In the genomic region with DNA sequence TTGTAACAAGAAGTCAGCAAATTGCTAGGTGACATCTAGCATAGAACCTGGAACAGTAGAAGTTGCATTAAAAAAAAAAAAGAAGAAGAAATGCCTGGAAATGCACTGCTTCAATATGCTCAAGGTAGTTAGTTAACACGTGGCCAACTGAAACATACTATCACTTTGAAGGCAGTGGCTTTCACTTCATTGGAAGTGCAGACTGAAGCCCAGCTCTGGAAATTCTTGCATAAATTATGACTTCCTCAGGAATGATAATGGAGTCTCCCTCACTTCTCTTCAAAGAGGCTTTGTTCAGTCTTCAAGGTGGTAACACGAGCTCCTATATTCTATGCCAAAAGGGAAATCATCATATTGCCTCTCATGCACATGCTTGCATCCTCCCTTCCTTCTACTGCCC, we compare ENCODE assay signal across 24 cellular contexts.
"Had no signal": no experiment of that assay in that cellular context is flagged by ENCODE, and none has a peak within 500 bp of the region (broad histone marks: within the 10 kb centered on the region; RNA-seq: fewer than 3 reads in every experiment).

No MANE protein-coding gene starts in this region.

- H3K27ac Mint-ChIP-seq: activated CD8-positive, alpha-beta T cell treated with anti-CD3 and anti-CD28 coated beads, Interleukin-2, amount 10 ng/mL, durations not matched to agents 7 days and 5 days; activated naive CD4-positive, alpha-beta T cell treated with anti-CD3 and anti-CD28 coated beads, Interleukin-2, amount 50 U/mL, for 72 hours; natural killer cell; stimulated activated naive B cell treated with anti-CD40 and anti-IgM and Interleukin-4, amounts not matched to agents 10 μg/mL and 1 μg/mL and 100 μg/mL, for 72 hours had no signal

- H3K4me1 ChIP-seq: prostate gland, transverse colon had no signal

- H3K4me3 Mint-ChIP-seq: activated CD8-positive, alpha-beta T cell treated with anti-CD3 and anti-CD28 coated beads, Interleukin-2, amount 10 ng/mL, durations not matched to agents 7 days and 5 days; natural killer cell; stimulated activated naive B cell treated with anti-CD40 and anti-IgM and Interleukin-4, amounts not matched to agents 10 μg/mL and 1 μg/mL and 100 μg/mL, for 72 hours had no signal

- H3K27me3 Mint-ChIP-seq: stimulated activated naive B cell treated with anti-CD40 and anti-IgM and Interleukin-4, amounts not matched to agents 10 μg/mL and 1 μg/mL and 100 μg/mL, for 72 hours had no signal

- H3K4me1 Mint-ChIP-seq: natural killer cell; stimulated activated naive B cell treated with anti-CD40 and anti-IgM and Interleukin-4, amounts not matched to agents 10 μg/mL and 1 μg/mL and 100 μg/mL, for 72 hours had no signal

- H3K9me3 ChIP-seq: neutrophil, ovary, prostate gland, transverse colon had no signal

- DNase-seq: activated CD4-positive, alpha-beta T cell treated with anti-CD3 and anti-CD28 coated beads for 1 hour; activated CD4-positive, alpha-beta T cell treated with anti-CD3 and anti-CD28 coated beads, Interleukin-2, amount 50 U/mL, for 1 hour; activated CD8-positive, alpha-beta T cell treated with anti-CD3 and anti-CD28 coated beads, Interleukin-2, amount 10 ng/mL, durations not matched to agents 7 days and 5 days; aorta; brain microvascular endothelial cell; central memory CD4-positive, alpha-beta T cell; dermis blood vessel endothelial cell; effector memory CD4-positive, alpha-beta T cell; foreskin melanocyte; left ventricle myocardium superior; mammary epithelial cell; midbrain; natural killer cell; ovary; stimulated activated CD4-positive, alpha-beta T cell treated with anti-CD3 and anti-CD28 coated beads, Interleukin-2, amount 100 ng/mL, for 48 hours; stimulated activated CD8-positive, alpha-beta memory T cell treated with anti-CD3 and anti-CD28 coated beads, Interleukin-4, amount 100 ng/mL, for 48 hours; stimulated activated naive B cell treated with anti-CD40 and anti-IgM and Interleukin-4, amounts not matched to agents 10 μg/mL and 1 μg/mL and 100 μg/mL, for 72 hours; transverse colon; WERI-Rb-1 had no signal

- H3K27ac ChIP-seq: brain microvascular endothelial cell, hepatocyte, neutrophil, ovary, prostate gland, transverse colon, WERI-Rb-1 had no signal

- H3K36me3 Mint-ChIP-seq: activated naive CD4-positive, alpha-beta T cell treated with anti-CD3 and anti-CD28 coated beads, Interleukin-2, amount 50 U/mL, for 72 hours; natural killer cell; stimulated activated naive B cell treated with anti-CD40 and anti-IgM and Interleukin-4, amounts not matched to agents 10 μg/mL and 1 μg/mL and 100 μg/mL, for 72 hours had no signal

- H3K36me3 ChIP-seq: brain microvascular endothelial cell, neutrophil, ovary, prostate gland, transverse colon, WERI-Rb-1 had no signal

- ATAC-seq: activated CD8-positive, alpha-beta T cell treated with anti-CD3 and anti-CD28 coated beads, Interleukin-2, amount 10 ng/mL, durations not matched to agents 7 days and 5 days; activated naive CD4-positive, alpha-beta T cell treated with anti-CD3 and anti-CD28 coated beads, Interleukin-2, amount 50 U/mL, for 72 hours; esophagus mucosa; left ventricle myocardium superior; natural killer cell; stimulated activated naive B cell treated with anti-CD40 and anti-IgM and Interleukin-4, amounts not matched to agents 10 μg/mL and 1 μg/mL and 100 μg/mL, for 72 hours had no signal

- H3K27me3 ChIP-seq: brain microvascular endothelial cell, hepatocyte, neutrophil, ovary, transverse colon had no signal

- H3K4me3 ChIP-seq: hepatocyte, ovary, prostate gland, transverse colon had no signal
